24 cellular contexts compared by ENCODE assay signal in the genomic region with DNA sequence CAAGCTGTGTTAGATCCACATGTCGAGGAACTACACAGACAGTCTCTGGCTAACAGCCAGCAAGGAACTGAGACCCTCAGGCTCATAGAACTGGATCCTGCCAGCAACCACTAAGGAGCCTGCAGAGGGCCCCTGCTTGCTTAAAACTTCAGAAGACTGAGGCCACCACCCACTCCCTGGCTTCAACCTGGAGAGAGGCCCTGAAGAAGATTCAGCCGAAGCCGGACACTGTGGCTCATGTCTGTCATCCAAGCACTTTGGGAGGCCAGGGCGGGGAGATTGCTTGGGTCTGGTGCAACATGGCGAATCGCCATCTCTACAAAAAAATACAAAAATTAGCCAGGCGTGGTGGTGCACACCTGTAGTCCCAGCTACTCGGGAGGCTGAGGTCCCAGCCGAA.
"Had no signal": no experiment of that assay in that cellular context is flagged by ENCODE, and none has a peak within 500 bp of the region (broad histone marks: within the 10 kb centered on the region; RNA-seq: fewer than 3 reads in every experiment).

No MANE protein-coding gene starts in this region.

- H3K36me3 Mint-ChIP-seq: activated naive CD8-positive, alpha-beta T cell treated with anti-CD3 and anti-CD28 coated beads for 36 hours; immature natural killer cell; stimulated activated naive B cell treated with anti-CD40 and anti-IgM and Interleukin-4, amounts not matched to agents 10 μg/mL and 1 μg/mL and 100 μg/mL, for 72 hours had no signal

- H3K9me3 Mint-ChIP-seq: activated B cell treated with CpG ODN at 0.5 μM for 24 hours; activated CD8-positive, alpha-beta T cell treated with anti-CD3 and anti-CD28 coated beads for 36 hours; activated naive CD4-positive, alpha-beta T cell treated with anti-CD3 and anti-CD28 coated beads for 36 hours; activated naive CD8-positive, alpha-beta T cell treated with anti-CD3 and anti-CD28 coated beads for 36 hours; immature natural killer cell; nephron; stimulated activated naive B cell treated with anti-CD40 and anti-IgM and Interleukin-4, amounts not matched to agents 10 μg/mL and 1 μg/mL and 100 μg/mL, for 72 hours had no signal

- H3K4me1 ChIP-seq: adrenal gland, foreskin keratinocyte had no signal

- H3K4me3 Mint-ChIP-seq: activated B cell treated with CpG ODN at 0.5 μM for 24 hours; activated CD8-positive, alpha-beta T cell treated with anti-CD3 and anti-CD28 coated beads for 36 hours; activated naive CD4-positive, alpha-beta T cell treated with anti-CD3 and anti-CD28 coated beads for 36 hours; activated naive CD8-positive, alpha-beta T cell treated with anti-CD3 and anti-CD28 coated beads for 36 hours; immature natural killer cell; nephron; stimulated activated naive B cell treated with anti-CD40 and anti-IgM and Interleukin-4, amounts not matched to agents 10 μg/mL and 1 μg/mL and 100 μg/mL, for 72 hours; T-helper 17 cell had no signal

- H3K9me3 ChIP-seq: adrenal gland, body of pancreas, esophagus muscularis mucosa, heart left ventricle, left lung, neutrophil, stomach, tibial artery had no signal

- ATAC-seq: activated CD8-positive, alpha-beta T cell treated with anti-CD3 and anti-CD28 coated beads for 36 hours; foreskin keratinocyte; heart left ventricle; T-helper 17 cell had no signal

- H3K27ac ChIP-seq: adrenal gland, esophagus muscularis mucosa, foreskin keratinocyte, heart left ventricle, left lung, neutrophil, tibial artery had no signal

- H3K36me3 ChIP-seq: adrenal gland, esophagus muscularis mucosa, heart left ventricle, left lung, neutrophil, stomach, tibial artery had no signal

- H3K4me3 ChIP-seq: adrenal gland, body of pancreas, esophagus muscularis mucosa, heart left ventricle, left lung, lung, smooth muscle cell, stomach, tibial artery had no signal

- H3K27ac Mint-ChIP-seq: activated B cell treated with CpG ODN at 0.5 μM for 24 hours; activated CD8-positive, alpha-beta T cell treated with anti-CD3 and anti-CD28 coated beads for 36 hours; activated naive CD4-positive, alpha-beta T cell treated with anti-CD3 and anti-CD28 coated beads for 36 hours; activated naive CD8-positive, alpha-beta T cell treated with anti-CD3 and anti-CD28 coated beads for 36 hours; immature natural killer cell; stimulated activated naive B cell treated with anti-CD40 and anti-IgM and Interleukin-4, amounts not matched to agents 10 μg/mL and 1 μg/mL and 100 μg/mL, for 72 hours; T-helper 17 cell had no signal

- DNase-seq: activated B cell treated with CpG ODN at 0.5 μM for 24 hours; activated CD4-positive, alpha-beta T cell treated with anti-CD3 and anti-CD28 coated beads, Interleukin-2, amount 50 U/mL, for 1 hour; activated CD8-positive, alpha-beta T cell treated with anti-CD3 and anti-CD28 coated beads for 36 hours; activated naive CD4-positive, alpha-beta T cell treated with anti-CD3 and anti-CD28 coated beads for 36 hours; activated naive CD8-positive, alpha-beta T cell treated with anti-CD3 and anti-CD28 coated beads for 36 hours; activated T-cell treated with anti-CD3 and anti-CD28 coated beads, Interleukin-2, amount 50 U/mL, for 48 hours; adrenal gland; body of pancreas; central memory CD4-positive, alpha-beta T cell; foreskin keratinocyte; heart left ventricle; hypothalamus; immature natural killer cell; stimulated activated CD4-positive, alpha-beta T cell treated with anti-CD3 and anti-CD28 coated beads, Interleukin-1b, Interleukin-23, amount 100 ng/mL, for 48 hours; stimulated activated naive B cell treated with anti-CD40 and anti-IgM and Interleukin-4, amounts not matched to agents 10 μg/mL and 1 μg/mL and 100 μg/mL, for 72 hours; T-helper 17 cell had no signal

- H3K27me3 ChIP-seq: adrenal gland, body of pancreas, stomach had no signal

- H3K4me2 ChIP-seq: smooth muscle cell had no signal

- H3K4me1 Mint-ChIP-seq: activated naive CD8-positive, alpha-beta T cell treated with anti-CD3 and anti-CD28 coated beads for 36 hours; immature natural killer cell had no signal
